Comparison of ENCODE assay signal across 10 cellular contexts in the genomic region with DNA sequence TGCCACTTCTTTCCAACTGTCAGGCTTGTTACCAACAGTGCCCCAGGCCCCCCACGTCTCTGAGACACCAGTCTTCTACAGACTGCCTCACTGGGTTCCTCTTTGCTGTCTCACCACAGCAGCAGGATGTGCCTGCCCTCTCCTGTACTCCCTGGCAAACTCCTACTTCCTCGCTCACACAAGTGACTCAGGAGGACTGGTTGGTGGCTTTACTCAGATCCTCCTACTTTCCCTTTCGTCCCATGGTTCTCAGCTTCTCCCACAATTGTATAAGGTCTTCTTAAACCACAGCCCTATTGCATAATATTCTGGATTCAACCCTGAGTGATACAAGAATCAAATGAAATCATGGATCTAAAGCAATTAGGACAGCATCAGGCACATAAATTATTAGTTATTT.
DNase-seq lines count a peak whose midpoint lies in the region; ATAC-seq, FAIRE-seq and TF ChIP-seq lines count a peak whose summit lies in the region.
"Had no signal": no experiment of that assay in that cellular context is flagged by ENCODE, and none has a peak within 500 bp of the region (broad histone marks: within the 10 kb centered on the region; RNA-seq: fewer than 3 reads in every experiment).

No MANE protein-coding gene starts in this region.

- peak; percentile 78 for DNase-seq in LHCN-M2 (ENCODE audit: low read depth)
- peak; percentile 39 for DNase-seq in astrocyte (ENCODE audit: low read depth)
- DNase-seq in left lung = peak in 1 of 2 donors; percentile 60
- DNase-seq in foreskin melanocyte = no peak
- no peak for DNase-seq in PC-9
- no peak for DNase-seq in putamen (ENCODE audit: low spot score)
- DNase-seq: tibial artery had no signal

- ATAC-seq in left lung = peak; percentile 82
- ATAC-seq in HG03045 (IDR thresholded peaks at IDR 0.05; ENCODE audit: unreplicated experiment) = no peak
- ATAC-seq: activated CD4-positive, CD25-positive, alpha-beta regulatory T cell treated with anti-CD3 and anti-CD28 coated beads, Interleukin-2, amount 50 U/mL, for 24 hours had no signal

- H3K4me1 Mint-ChIP-seq in astrocyte (ENCODE audit: low read depth, unreplicated experiment) = peaks cover 17% of the 10 kb centered on the region

- FAIRE-seq in astrocyte (lab: Jason Lieb, UNC) = peak; percentile 58

- no peak overlapping the region for H3K27ac Mint-ChIP-seq in astrocyte (ENCODE audit: unreplicated experiment)

- intact Hi-C loops in left lung (cut with DNase I) = no loop called here
- intact Hi-C loops in PC-9 (cut with micrococcal nuclease; ENCODE audit: unreplicated experiment) = no loop called here

- H3K36me3 ChIP-seq in BLaER1 treated with 17β-estradiol and CSF1 and Interleukin-3, amounts not matched to agents 10 nM and 100 nM = no peaks in the 10 kb centered on the region
- H3K36me3 ChIP-seq in astrocyte (ENCODE audit: insufficient read depth, low read length) (no peaks in the 10 kb centered on the region), left lung (no peaks in the 10 kb centered on the region), PC-9 (ENCODE audit: low read depth) (no peaks in the 10 kb centered on the region)
- H3K36me3 ChIP-seq: tibial artery had no signal

- no TSS peak for BruUV-seq in PC-9 (replicated peaks; lab: Mats Ljungman, UMichigan)

- H2AFZ ChIP-seq in astrocyte (ENCODE audit: low read depth, low read length) (no peak overlapping the region), PC-9 (no peak overlapping the region)

- peaks cover 7% of the 10 kb centered on the region for H3K27me3 Mint-ChIP-seq in astrocyte (ENCODE audit: low read depth, unreplicated experiment)

- H3K4me2 ChIP-seq in BLaER1 treated with 17β-estradiol and CSF1 and Interleukin-3, amounts not matched to agents 10 nM and 100 nM = peak overlapping the region in 7 of 11 experiments; percentile 14 to 83 (median 71); a peak in 14 of 22 replicates
- no peak overlapping the region for H3K4me2 ChIP-seq in astrocyte (ENCODE audit: low read length)
- H3K4me2 ChIP-seq in PC-9 = no peak overlapping the region

- no peaks in the 10 kb centered on the region for H3K36me3 Mint-ChIP-seq in astrocyte (ENCODE audit: low read depth, unreplicated experiment)

- no peak for TF ChIP-seq CTCF in astrocyte (IDR thresholded peaks at IDR 0.05; ENCODE audit: insufficient read depth, low read depth, low read length)
- TF ChIP-seq CTCF in left lung (IDR thresholded peaks at IDR 0.05) = no peak
- no peak for TF ChIP-seq CTCF in PC-9 (conservative IDR thresholded peaks at IDR 0.05)

- no peaks in the 10 kb centered on the region for H4K20me1 ChIP-seq in BLaER1 treated with 17β-estradiol and CSF1 and Interleukin-3, amounts not matched to agents 10 nM and 100 nM
- H4K20me1 ChIP-seq in astrocyte (ENCODE audit: insufficient read depth, low read length) (no peaks in the 10 kb centered on the region), PC-9 (ENCODE audit: insufficient read depth) (no peaks in the 10 kb centered on the region)

- H3K4me3 Mint-ChIP-seq in astrocyte (ENCODE audit: unreplicated experiment) = no peak overlapping the region

- POLR2A ChIA-PET in PC-9 (lab: Charles Lee; ENCODE audit: unreplicated experiment) = no interaction called here

- peaks cover 0 to 8% (median 0%) of the 10 kb centered on the region in 11 experiments; a peak in 5 of 22 replicates for H3K9me3 ChIP-seq in BLaER1 treated with 17β-estradiol and CSF1 and Interleukin-3, amounts not matched to agents 10 nM and 100 nM (replicated peaks in 1 of 11)
- H3K9me3 ChIP-seq in astrocyte (ENCODE audit: insufficient read depth, low read depth, low read length) (no peaks in the 10 kb centered on the region), left lung (no peaks in the 10 kb centered on the region), PC-9 (ENCODE audit: insufficient read depth, low read depth) (no peaks in the 10 kb centered on the region)
- H3K9me3 ChIP-seq: tibial artery had no signal

- no peak overlapping the region for H3K4me3 ChIP-seq in BLaER1 treated with 17β-estradiol and CSF1 and Interleukin-3, amounts not matched to agents 10 nM and 100 nM
- H3K4me3 ChIP-seq in astrocyte (ENCODE audit: insufficient read depth, low read depth, low read length) = no peak overlapping the region
- H3K4me3 ChIP-seq in left lung = no peak overlapping the region
- no peak overlapping the region for H3K4me3 ChIP-seq in PC-9
- H3K4me3 ChIP-seq: tibial artery had no signal

- CTCF ChIA-PET in PC-9 (lab: Charles Lee) = no interaction called here

- no peaks in the 10 kb centered on the region for H3K27me3 ChIP-seq in BLaER1 treated with 17β-estradiol and CSF1 and Interleukin-3, amounts not matched to agents 10 nM and 100 nM
- H3K27me3 ChIP-seq in astrocyte (ENCODE audit: insufficient read depth, low read length) (no peaks in the 10 kb centered on the region), left lung (no peaks in the 10 kb centered on the region), PC-9 (ENCODE audit: insufficient read depth, low read depth) (no peaks in the 10 kb centered on the region)
- H3K27me3 ChIP-seq: tibial artery had no signal

- H3K9ac ChIP-seq in BLaER1 treated with 17β-estradiol and CSF1 and Interleukin-3, amounts not matched to agents 10 nM and 100 nM = no peak overlapping the region; a peak in 1 of 22 replicates
- H3K9ac ChIP-seq in astrocyte (ENCODE audit: low read length) = no peak overlapping the region

- H3K4me1 ChIP-seq in BLaER1 treated with 17β-estradiol and CSF1 and Interleukin-3, amounts not matched to agents 10 nM and 100 nM = peaks cover 0 to 52% (median 23%) of the 10 kb centered on the region in 10 experiments; a peak in 13 of 20 replicates
- H3K4me1 ChIP-seq in astrocyte (ENCODE audit: insufficient read depth, low read length) (no peaks in the 10 kb centered on the region), left lung (peaks cover 0 to 27% of the 10 kb centered on the region in 2 donors), PC-9 (replicated peaks; ENCODE audit: insufficient read depth) (no peaks in the 10 kb centered on the region)
- H3K4me1 ChIP-seq: tibial artery had no signal

- no peaks in the 10 kb centered on the region for H3K79me2 ChIP-seq in astrocyte (ENCODE audit: insufficient read depth, low read length)
- H3K79me2 ChIP-seq in PC-9 (ENCODE audit: low read depth) = no peaks in the 10 kb centered on the region

- H3K9me3 Mint-ChIP-seq in astrocyte (ENCODE audit: unreplicated experiment) = peaks cover 3% of the 10 kb centered on the region

- peak overlapping the region in 4 of 11 experiments; percentile 39 to 55 (median 44); a peak in 8 of 22 replicates for H3K27ac ChIP-seq in BLaER1 treated with 17β-estradiol and CSF1 and Interleukin-3, amounts not matched to agents 10 nM and 100 nM
- H3K27ac ChIP-seq in astrocyte (ENCODE audit: low read depth, low read length) (no peak overlapping the region), left lung (no peak overlapping the region), PC-9 (no peak overlapping the region)
- H3K27ac ChIP-seq: tibial artery had no signal

- no peaks in the 10 kb centered on the region for H3K9me2 ChIP-seq in PC-9 (ENCODE audit: insufficient read depth)

- no peaks in the 10 kb centered on the region for H3F3A ChIP-seq in PC-9 (ENCODE audit: insufficient read depth, low read depth)

Comparison
In these comparisons a context has a peak if more than half of its experiments do, and no peak if none do; other contexts are left out.
1. H3K4me2 ChIP-seq: peak in BLaER1 treated with 17β-estradiol and CSF1 and Interleukin-3, amounts not matched to agents 10 nM and 100 nM (7 of 11); none in astrocyte (single experiment) and PC-9 (single experiment).
2. DNase-seq: peak in LHCN-M2 (single experiment) and astrocyte (single experiment); none in foreskin melanocyte (single experiment), PC-9 (0 of 2) and putamen (single experiment).